8 cellular contexts compared by ENCODE assay signal in genomic region chr11:112355726-112356125, GRCh38.
DNase-seq lines count a peak whose midpoint lies in the region; ATAC-seq, FAIRE-seq and TF ChIP-seq lines count a peak whose summit lies in the region.

No MANE protein-coding gene starts in this region.

- peak; percentile 42 to 64 (median 54) for TF ChIP-seq CTCF in keratinocyte (optimal IDR thresholded peaks at IDR 0.05 in 1 of 3, IDR thresholded peaks at IDR 0.05 in 1 of 3, conservative IDR thresholded peaks at IDR 0.05 in 1 of 3; ENCODE audit: extremely low read depth in 1 of 3, insufficient read depth in 2 of 3, low read length in 3 of 3)

- no peak overlapping the region for H3K27ac ChIP-seq in keratinocyte (ENCODE audit: control insufficient read depth, insufficient read depth, low read length)

- no peak overlapping the region for H3K4me3 ChIP-seq in keratinocyte (ENCODE audit: control insufficient read depth in 2 of 3, extremely low read depth in 1 of 3, insufficient read depth in 2 of 3, low read depth in 1 of 3, low read length in 3 of 3)

- in situ Hi-C loops in KBM-7 (cut with MboI; ENCODE audit: low pct_unique_long_range_greater_than_20kb, low sequenced_read_pairs), result no loop called here

- no peak for ATAC-seq in GM19328 (IDR thresholded peaks at IDR 0.05; ENCODE audit: unreplicated experiment)

- DNase-seq in DMS79 treated with DMSO at 0.1 percent for 48 hours (lab: John Stamatoyannopoulos, UW), result peak; percentile 24
- DNase-seq in KBM-7, result peak; percentile 7
- DNase-seq in SK-N-DZ (ENCODE audit: low spot score), result peak; percentile 3
- peak; percentile 2 for DNase-seq in keratinocyte (ENCODE audit: low read depth, low spot score)
- no peak for DNase-seq in hippocampal formation (lab: John Stamatoyannopoulos, UW)
- no peak for DNase-seq in activated CD4-positive, CD25-positive, alpha-beta regulatory T cell (lab: John Stamatoyannopoulos, UW)
- no peak for DNase-seq in activated CD4-positive, alpha-beta T cell treated with anti-CD3 and anti-CD28 coated beads, Interleukin-2, amount 50 U/mL, for 1 hour

- H2AFZ ChIP-seq in keratinocyte (ENCODE audit: control insufficient read depth, low read length), result no peak overlapping the region

- H3K27me3 ChIP-seq in keratinocyte (ENCODE audit: control insufficient read depth, extremely low read depth, insufficient read depth, low read length), result no peaks in the 10 kb centered on the region

- no peaks in the 10 kb centered on the region for H3K9me1 ChIP-seq in keratinocyte (ENCODE audit: control insufficient read depth, extremely low read depth, insufficient read depth, low read length)

- no peaks in the 10 kb centered on the region for H4K20me1 ChIP-seq in keratinocyte (ENCODE audit: control insufficient read depth, extremely low read depth, insufficient read depth, low read length)

- dilution Hi-C loops in keratinocyte (cut with MboI; ENCODE audit: extremely low pct_ligation_motif_present, low sequenced_read_pairs), result no loop called here

- no peak overlapping the region for H3K4me2 ChIP-seq in keratinocyte (ENCODE audit: control insufficient read depth, extremely low read depth, insufficient read depth, low read depth, low read length)

- H3K4me1 ChIP-seq in keratinocyte (ENCODE audit: control insufficient read depth, extremely low read depth, insufficient read depth, low read length), result no peaks in the 10 kb centered on the region

- H3K9ac ChIP-seq in keratinocyte (ENCODE audit: control insufficient read depth, extremely low read depth, insufficient read depth, low read length), result no peak overlapping the region

- no peak for FAIRE-seq in keratinocyte (lab: Jason Lieb, UNC)

- no peaks in the 10 kb centered on the region for H3K36me3 ChIP-seq in keratinocyte (ENCODE audit: control insufficient read depth in 2 of 2, extremely low read depth in 1 of 2, insufficient read depth in 2 of 2, low read length in 2 of 2)

- no peaks in the 10 kb centered on the region for H3K9me3 ChIP-seq in keratinocyte (ENCODE audit: control insufficient read depth, low read depth, low read length)

- H3K79me2 ChIP-seq in keratinocyte (ENCODE audit: control insufficient read depth, insufficient read depth, low read length), result no peaks in the 10 kb centered on the region

Comparison
In these comparisons a context has a peak if more than half of its experiments do, and no peak if none do; other contexts are left out.
1. DNase-seq: peak in DMS79 treated with DMSO at 0.1 percent for 48 hours (single experiment), KBM-7 (single experiment), SK-N-DZ (single experiment) and keratinocyte (single experiment); none in hippocampal formation (0 of 2), activated CD4-positive, CD25-positive, alpha-beta regulatory T cell (0 of 4) and activated CD4-positive, alpha-beta T cell treated with anti-CD3 and anti-CD28 coated beads, Interleukin-2, amount 50 U/mL, for 1 hour (single experiment).